ENCODE assay signal across 26 cellular contexts in the genomic region with DNA sequence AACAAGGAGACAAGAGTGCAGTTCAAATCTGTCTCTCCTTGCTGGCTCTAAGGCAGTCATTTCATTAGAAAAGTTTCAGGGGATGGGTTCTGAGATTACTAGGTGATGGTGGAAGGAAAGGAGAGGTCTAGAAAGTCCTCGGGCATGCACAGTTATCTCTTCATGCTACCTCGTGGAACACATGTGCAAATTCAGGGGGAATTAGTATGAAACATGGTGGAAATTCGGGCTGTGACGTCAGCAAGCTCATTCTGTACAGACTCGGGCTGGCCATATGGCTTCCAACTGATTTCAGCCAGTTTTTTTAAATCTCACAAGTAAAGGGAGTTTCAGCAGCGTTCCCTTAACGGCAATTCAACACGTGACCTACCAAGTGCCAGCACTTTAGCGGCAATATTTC.
A peak's percentile ranks its signal among the peaks of the same experiment; 100 is the strongest.
DNase-seq lines count a peak whose midpoint lies in the region; ATAC-seq, FAIRE-seq and TF ChIP-seq lines count a peak whose summit lies in the region.
"Had no signal": no experiment of that assay in that cellular context is flagged by ENCODE, and none has a peak within 500 bp of the region (broad histone marks: within the 10 kb centered on the region; RNA-seq: fewer than 3 reads in every experiment).

No MANE protein-coding gene starts in this region.

- H2AFZ ChIP-seq in GM23338 (0 out of 2 replicates have a peak overlapping the region, but pooled peaks have one; percentile 52), K562 (ENCODE audit: low read depth, low read length) (no peak overlapping the region)

- H3K36me3 Mint-ChIP-seq in GM23338 (ENCODE audit: low read depth) (no peaks in the 10 kb centered on the region), progenitor cell of endocrine pancreas (ENCODE audit: insufficient read depth) (no peaks in the 10 kb centered on the region)
- H3K36me3 Mint-ChIP-seq: CD14-positive monocyte; CD4-positive, alpha-beta memory T cell; CD4-positive, CD25-positive, alpha-beta regulatory T cell; CD8-positive, alpha-beta memory T cell had no signal

- no TSS peak for BruUV-seq in K562 (replicated peaks; lab: Mats Ljungman, UMichigan)

- H3K4me1 ChIP-seq in GM23338 (ENCODE audit: insufficient read depth) (no peaks in the 10 kb centered on the region), K562 (replicated peaks in 1 of 2; ENCODE audit: control insufficient read depth in 2 of 2, insufficient read depth in 2 of 2, low read length in 2 of 2) (no peaks in the 10 kb centered on the region)

- H3K4me1 Mint-ChIP-seq in GM23338 (peaks cover 8% of the 10 kb centered on the region), progenitor cell of endocrine pancreas (ENCODE audit: low read depth) (no peaks in the 10 kb centered on the region)
- H3K4me1 Mint-ChIP-seq: CD14-positive monocyte; CD4-positive, CD25-positive, alpha-beta regulatory T cell; CD8-positive, alpha-beta memory T cell had no signal

- H3K79me2 ChIP-seq in GM23338 (replicated peaks; ENCODE audit: insufficient read depth) (no peaks in the 10 kb centered on the region), K562 (ENCODE audit: control insufficient read depth, insufficient read depth, low read length) (no peaks in the 10 kb centered on the region)

- WGBS in K562 (ENCODE audit: insufficient coverage, low coverage, missing lambda C conversion rate), result 2% methylated on average over 9 of the region's 9 CpGs

- FAIRE-seq in K562 (lab: Jason Lieb, UNC), result no peak
- FAIRE-seq: A204.1, GM12878, GM12892, GM18507, GM19239 had no signal

- H3K36me3 ChIP-seq in GM23338 (ENCODE audit: insufficient read depth) (no peaks in the 10 kb centered on the region), K562 (ENCODE audit: control insufficient read depth, insufficient read depth, low read length) (no peaks in the 10 kb centered on the region)
- H3K36me3 ChIP-seq: BE2C, BLaER1 had no signal

- H3K9me2 ChIP-seq in GM23338 (ENCODE audit: insufficient read depth), result no peaks in the 10 kb centered on the region

- H3F3A ChIP-seq in GM23338 (replicated peaks; ENCODE audit: low read depth), result no peaks in the 10 kb centered on the region

- TF ChIP-seq CTCF in GM23338 (conservative IDR thresholded peaks at IDR 0.05; ENCODE audit: low read depth in 2 of 2), result no peak
- TF ChIP-seq CTCF in K562 (IDR thresholded peaks at IDR 0.05 in 2 of 3, conservative IDR thresholded peaks at IDR 0.05 in 1 of 3; ENCODE audit: insufficient read depth in 2 of 3, low read depth in 1 of 3, low read length in 3 of 3), result no peak
- TF ChIP-seq CTCF in progenitor cell of endocrine pancreas (IDR thresholded peaks at IDR 0.05; ENCODE audit: unreplicated experiment), result no peak

- H3K27ac Mint-ChIP-seq in GM23338, result no peak overlapping the region
- peak overlapping the region; percentile 6 for H3K27ac Mint-ChIP-seq in progenitor cell of endocrine pancreas
- H3K27ac Mint-ChIP-seq: CD4-positive, CD25-positive, alpha-beta regulatory T cell had no signal

- no peak overlapping the region for H3K27ac ChIP-seq in GM23338 (ENCODE audit: low read depth)
- no peak overlapping the region for H3K27ac ChIP-seq in K562 (ENCODE audit: extremely low read depth, low read depth, low read length)
- H3K27ac ChIP-seq: BLaER1 had no signal

- intact Hi-C loops in K562 (cut with micrococcal nuclease), result no loop called here

- H3K9me3 ChIP-seq in K562 (replicated peaks; ENCODE audit: control insufficient read depth, insufficient read depth, low read depth, low read length), result no peaks in the 10 kb centered on the region
- H3K9me3 ChIP-seq: BE2C, BLaER1 had no signal

- H3K9ac ChIP-seq in K562 (ENCODE audit: insufficient read depth in 1 of 2, low read depth in 2 of 2, low read length in 2 of 2), result no peak overlapping the region
- H3K9ac ChIP-seq: BLaER1 had no signal

- no peak for TF ChIP-seq EP300 in K562 (IDR thresholded peaks at IDR 0.05; ENCODE audit: low read length)

- TF ChIP-seq POLR2A in K562 (conservative IDR thresholded peaks at IDR 0.05), result no peak

- H3K9me1 ChIP-seq in K562 (ENCODE audit: control insufficient read depth, insufficient read depth, low read length), result no peaks in the 10 kb centered on the region

- H3K9me3 Mint-ChIP-seq in GM23338 (no peaks in the 10 kb centered on the region; the same call in 2 of the 3 replicates), progenitor cell of endocrine pancreas (ENCODE audit: low read depth) (peaks cover 4% of the 10 kb centered on the region)
- H3K9me3 Mint-ChIP-seq: CD4-positive, alpha-beta memory T cell; CD4-positive, CD25-positive, alpha-beta regulatory T cell; CD8-positive, alpha-beta memory T cell had no signal

- ATAC-seq in GM23338 (no peak), K562 (no peak), GM18520 (IDR thresholded peaks at IDR 0.05; ENCODE audit: unreplicated experiment) (no peak)
- ATAC-seq: GM12878 had no signal

- H3K4me2 ChIP-seq in GM23338, result no peak overlapping the region
- H3K4me2 ChIP-seq in K562 (ENCODE audit: insufficient read depth, low read length), result no peak overlapping the region
- H3K4me2 ChIP-seq: BLaER1 had no signal

- H3K27me3 Mint-ChIP-seq in GM23338 (ENCODE audit: insufficient read depth, low read depth, poor library complexity) (peaks cover 2% of the 10 kb centered on the region), progenitor cell of endocrine pancreas (no peaks in the 10 kb centered on the region)

- CTCF ChIA-PET in K562 (lab: Yijun Ruan, JAX; ENCODE audit: low intra/inter-chr PET ratio), result no interaction called here

- no peak for TF ChIP-seq RAD21 in K562 (CRISPR knock-in tag; conservative IDR thresholded peaks at IDR 0.05 in 1 of 2, IDR thresholded peaks at IDR 0.05 in 1 of 2)

- DNase-seq in GM23338 (ENCODE audit: low spot score), result no peak
- DNase-seq in K562 (ENCODE audit: extremely low read depth in 1 of 4, low spot score in 3 of 4), result no peak
- DNase-seq in progenitor cell of endocrine pancreas (ENCODE audit: low spot score, unreplicated experiment), result no peak
- DNase-seq in activated gamma-delta T cell treated with Interleukin-2 at 50 U/mL for 16 hours, result no peak
- DNase-seq: 8988T; ACHN; BE2C; C1 segment of cervical spinal cord; CD4-positive, alpha-beta memory T cell; CD4-positive, CD25-positive, alpha-beta regulatory T cell; CD8-positive, alpha-beta memory T cell; COR-L47; DMS 273 treated with DMSO at 0.1 percent for 48 hours; DMS153; DMS79; DND-41; EL; GDM1 had no signal

- H3K4me3 Mint-ChIP-seq in GM23338, result no peak overlapping the region
- H3K4me3 Mint-ChIP-seq in progenitor cell of endocrine pancreas (ENCODE audit: low read depth), result no peak overlapping the region
- H3K4me3 Mint-ChIP-seq: CD14-positive monocyte; CD4-positive, alpha-beta memory T cell; CD4-positive, CD25-positive, alpha-beta regulatory T cell; CD8-positive, alpha-beta memory T cell had no signal

- H3K4me3 ChIP-seq in GM23338, result no peak overlapping the region
- no peak overlapping the region for H3K4me3 ChIP-seq in K562
- H3K4me3 ChIP-seq: BLaER1, GM12878 had no signal

- no peaks in the 10 kb centered on the region for H4K20me1 ChIP-seq in GM23338 (replicated peaks; ENCODE audit: insufficient read depth)
- H4K20me1 ChIP-seq in K562 (replicated peaks; ENCODE audit: control insufficient read depth, insufficient read depth, low read length), result no peaks in the 10 kb centered on the region
- H4K20me1 ChIP-seq: BLaER1 had no signal

- H3K27me3 ChIP-seq in GM23338 (ENCODE audit: insufficient read depth) (no peaks in the 10 kb centered on the region), K562 (ENCODE audit: control insufficient read depth in 2 of 2, insufficient read depth in 2 of 2, low read length in 2 of 2) (no peaks in the 10 kb centered on the region; a peak in 1 of 5 replicates)
- H3K27me3 ChIP-seq: BE2C, BLaER1 had no signal

- in situ Hi-C loops in K562 (cut with MboI), result loop anchor here (10.0 kb wide), 1 partner anchor 839 kb away; no protein-coding TSS in a partner anchor

- POLR2A ChIA-PET in K562 (lab: Yijun Ruan, JAX), result interaction anchor here (0.5 kb wide), 1 partner anchor 405 kb away, joined by 3 read pairs; no protein-coding TSS in a partner anchor

TF ChIP-seq in GM23338, 12 proteins besides CTCF, POLR2A, EP300 and RAD21 (continues in another document):
- no peak for TF ChIP-seq EZH2 (IDR thresholded peaks at IDR 0.05; ENCODE audit: low read depth, unreplicated experiment)
- TF ChIP-seq, protein P1, sequence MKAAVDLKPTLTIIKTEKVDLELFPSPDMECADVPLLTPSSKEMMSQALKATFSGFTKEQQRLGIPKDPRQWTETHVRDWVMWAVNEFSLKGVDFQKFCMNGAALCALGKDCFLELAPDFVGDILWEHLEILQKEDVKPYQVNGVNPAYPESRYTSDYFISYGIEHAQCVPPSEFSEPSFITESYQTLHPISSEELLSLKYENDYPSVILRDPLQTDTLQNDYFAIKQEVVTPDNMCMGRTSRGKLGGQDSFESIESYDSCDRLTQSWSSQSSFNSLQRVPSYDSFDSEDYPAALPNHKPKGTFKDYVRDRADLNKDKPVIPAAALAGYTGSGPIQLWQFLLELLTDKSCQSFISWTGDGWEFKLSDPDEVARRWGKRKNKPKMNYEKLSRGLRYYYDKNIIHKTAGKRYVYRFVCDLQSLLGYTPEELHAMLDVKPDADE (IDR thresholded peaks at IDR 0.05), result no peak
- no peak for TF ChIP-seq CREB1 (CRISPR knock-in tag; IDR thresholded peaks at IDR 0.05; ENCODE audit: low read depth)
- TF ChIP-seq EZH2phosphoT487 (IDR thresholded peaks at IDR 0.05; ENCODE audit: unreplicated experiment), result no peak
- TF ChIP-seq STAT1 (IDR thresholded peaks at IDR 0.05; ENCODE audit: unreplicated experiment), result no peak
- no peak for TF ChIP-seq JUNB (IDR thresholded peaks at IDR 0.05; ENCODE audit: unreplicated experiment)
- TF ChIP-seq NANOG (IDR thresholded peaks at IDR 0.05; ENCODE audit: borderline replicate concordance), result no peak

TF ChIP-seq in K562, 482 proteins besides CTCF, POLR2A, EP300 and RAD21 (continues in another document):
- TF ChIP-seq KAT8 (IDR thresholded peaks at IDR 0.05; ENCODE audit: low read depth), result no peak
- no peak for TF ChIP-seq POLR2AphosphoS2 (IDR thresholded peaks at IDR 0.05; ENCODE audit: low read length)
- no peak for TF ChIP-seq SNIP1 (IDR thresholded peaks at IDR 0.05; ENCODE audit: low read depth)
- no peak for TF ChIP-seq MECOM (CRISPR knock-in tag; IDR thresholded peaks at IDR 0.05)
- TF ChIP-seq ZBTB17 (CRISPR knock-in tag; IDR thresholded peaks at IDR 0.05), result no peak
- no peak for TF ChIP-seq ATF1 (CRISPR knock-in tag; IDR thresholded peaks at IDR 0.05)
- peak; percentile 54 for TF ChIP-seq ATF1 (tag; IDR thresholded peaks at IDR 0.05)
